26 cellular contexts compared by ENCODE assay signal in the genomic region with DNA sequence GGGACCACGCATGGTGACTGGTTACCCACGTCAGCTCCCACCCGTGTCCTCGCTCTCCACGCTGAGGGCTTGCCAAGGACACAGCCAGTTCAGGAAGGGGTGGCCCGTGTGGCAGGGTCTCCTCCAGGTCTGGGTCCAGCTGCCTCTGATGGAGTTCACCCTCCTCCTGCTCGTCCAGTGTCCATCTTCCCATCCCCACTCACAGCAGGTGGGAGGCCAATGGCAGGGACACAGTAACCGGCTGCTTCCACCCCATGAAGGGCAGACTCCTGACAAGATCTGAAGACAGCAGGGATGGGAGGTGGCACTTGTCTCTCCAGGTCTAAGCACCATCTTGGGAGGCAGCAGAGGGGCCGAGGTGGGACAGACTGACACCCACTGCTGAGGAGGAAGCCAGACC.
"Had no signal": no experiment of that assay in that cellular context is flagged by ENCODE, and none has a peak within 500 bp of the region (broad histone marks: within the 10 kb centered on the region; RNA-seq: fewer than 3 reads in every experiment).

No MANE protein-coding gene starts in this region.

- H3K27ac Mint-ChIP-seq: activated B cell treated with CpG ODN at 0.5 μM for 24 hours; activated CD4-positive, alpha-beta T cell treated with anti-CD3 and anti-CD28 coated beads for 36 hours; activated naive CD4-positive, alpha-beta T cell treated with anti-CD3 and anti-CD28 coated beads, Interleukin-2, amount 50 U/mL, for 24 hours; activated T-cell treated with anti-CD3 and anti-CD28 coated beads, Interleukin-2, amount 50 U/mL, for 72 hours; effector memory CD8-positive, alpha-beta T cell; naive thymus-derived CD4-positive, alpha-beta T cell; progenitor cell of endocrine pancreas; stimulated activated naive CD8-positive, alpha-beta T cell treated with anti-CD3 and anti-CD28 coated beads, Interleukin-15, Interleukin-2, amounts not matched to agents 100 ng/mL and 50 ng/mL, for 24 hours had no signal

- H3K4me3 ChIP-seq: body of pancreas, cardiac muscle cell, esophagus muscularis mucosa, gastroesophageal sphincter, lung, tibial nerve had no signal

- H3K27me3 Mint-ChIP-seq: stimulated activated naive CD8-positive, alpha-beta T cell treated with anti-CD3 and anti-CD28 coated beads, Interleukin-15, Interleukin-2, amounts not matched to agents 100 ng/mL and 50 ng/mL, for 24 hours had no signal

- DNase-seq: activated B cell treated with CpG ODN at 0.5 μM for 24 hours; activated CD4-positive, alpha-beta T cell treated with anti-CD3 and anti-CD28 coated beads for 36 hours; activated CD8-positive, alpha-beta memory T cell treated with anti-CD3 and anti-CD28 coated beads, Interleukin-2, amount 50 U/mL, for 48 hours; activated gamma-delta T cell treated with Interleukin-2 at 50 U/mL for 16 hours; activated T-cell treated with anti-CD3 and anti-CD28 coated beads, Interleukin-2, amount 50 U/mL, for 72 hours; anterior cingulate cortex; body of pancreas; dermis blood vessel endothelial cell; effector memory CD8-positive, alpha-beta T cell; hypothalamus; left cardiac atrium; occipital lobe; Right ventricle myocardium superior; stimulated activated CD4-positive, alpha-beta T cell treated with anti-CD3 and anti-CD28 coated beads, Interleukin-4, amount 100 ng/mL, for 4 hours; substantia nigra; T1000 had no signal

- H3K4me1 ChIP-seq: body of pancreas, tibial nerve had no signal

- H3K27me3 ChIP-seq: body of pancreas, cardiac muscle cell, esophagus muscularis mucosa, gastroesophageal sphincter, tibial nerve had no signal

- H3K36me3 ChIP-seq: cardiac muscle cell, esophagus muscularis mucosa, gastroesophageal sphincter, tibial nerve had no signal

- H3K9me3 Mint-ChIP-seq: effector memory CD8-positive, alpha-beta T cell had no signal

- H3K4me3 Mint-ChIP-seq: activated B cell treated with CpG ODN at 0.5 μM for 24 hours; activated CD4-positive, alpha-beta T cell treated with anti-CD3 and anti-CD28 coated beads for 36 hours; activated naive CD4-positive, alpha-beta T cell treated with anti-CD3 and anti-CD28 coated beads, Interleukin-2, amount 50 U/mL, for 24 hours; activated T-cell treated with anti-CD3 and anti-CD28 coated beads, Interleukin-2, amount 50 U/mL, for 72 hours; effector memory CD8-positive, alpha-beta T cell; naive thymus-derived CD4-positive, alpha-beta T cell; neural crest cell; stimulated activated naive CD8-positive, alpha-beta T cell treated with anti-CD3 and anti-CD28 coated beads, Interleukin-15, Interleukin-2, amounts not matched to agents 100 ng/mL and 50 ng/mL, for 24 hours had no signal

- H3K27ac ChIP-seq: body of pancreas, cardiac muscle cell, esophagus muscularis mucosa, gastroesophageal sphincter, tibial nerve had no signal

- H3K4me1 Mint-ChIP-seq: activated B cell treated with CpG ODN at 0.5 μM for 24 hours; activated CD4-positive, alpha-beta T cell treated with anti-CD3 and anti-CD28 coated beads for 36 hours; activated naive CD4-positive, alpha-beta T cell treated with anti-CD3 and anti-CD28 coated beads, Interleukin-2, amount 50 U/mL, for 24 hours; neural crest cell had no signal
